ENCODE assay signal across 18 cellular contexts in genomic region chr10:125257521-125258105, GRCh38.
"Had no signal": no experiment of that assay in that cellular context is flagged by ENCODE, and none has a peak within 500 bp of the region (broad histone marks: within the 10 kb centered on the region; RNA-seq: fewer than 3 reads in every experiment).

No MANE protein-coding gene starts in this region.

- H3K36me3 Mint-ChIP-seq: naive B cell had no signal

- H3K27me3 ChIP-seq: body of pancreas, neutrophil had no signal

- H3K4me1 Mint-ChIP-seq: activated CD4-positive, alpha-beta T cell treated with anti-CD3 and anti-CD28 coated beads, Interleukin-2, amount 10 ng/mL, durations not matched to agents 24 days and 14 days had no signal

- DNase-seq: activated CD4-positive, alpha-beta T cell treated with anti-CD3 and anti-CD28 coated beads, Interleukin-2, amount 10 ng/mL, durations not matched to agents 24 days and 14 days; activated CD8-positive, alpha-beta T cell treated with anti-CD3 and anti-CD28 coated beads for 36 hours; activated naive CD4-positive, alpha-beta T cell treated with Interleukin-2 at 50 U/mL for 16 hours; activated T-cell treated with anti-CD3 and anti-CD28 coated beads, Interleukin-2, amount 50 U/mL, for 24 hours; body of pancreas; caudate nucleus; mesenchymal stem cell; mucosa of descending colon; naive B cell; posterior cingulate gyrus; retina; stimulated activated naive CD4-positive, alpha-beta T cell treated with Interleukin-2 at 50 U/mL for 16 hours; tibial artery had no signal

- H3K27ac Mint-ChIP-seq: activated CD4-positive, alpha-beta T cell treated with anti-CD3 and anti-CD28 coated beads, Interleukin-2, amount 10 ng/mL, durations not matched to agents 24 days and 14 days; activated CD8-positive, alpha-beta T cell treated with anti-CD3 and anti-CD28 coated beads for 36 hours; activated T-cell treated with anti-CD3 and anti-CD28 coated beads, Interleukin-2, amount 50 U/mL, for 24 hours; activated T-helper 2 cell treated with anti-CD3 and anti-CD28 coated beads, Interferon-gamma antibody, Interleukin-2, Interleukin-4, amounts not matched to agents 10 μg/mL and 5 μg/mL and 100 μg/mL, durations not matched to agents 14 hours and 24 hours and 36 hours; naive B cell; T-helper 1 cell treated with Interleukin-12 subunit alpha and Interleukin-12 subunit beta and Interleukin-4 antibody, amounts not matched to agents 30 μg/mL and 1 μg/mL, for 36 hours had no signal

- H3K4me1 ChIP-seq: body of pancreas, tibial artery had no signal

- H3K4me3 Mint-ChIP-seq: activated CD4-positive, alpha-beta T cell treated with anti-CD3 and anti-CD28 coated beads, Interleukin-2, amount 10 ng/mL, durations not matched to agents 24 days and 14 days; activated CD8-positive, alpha-beta T cell treated with anti-CD3 and anti-CD28 coated beads for 36 hours; activated T-cell treated with anti-CD3 and anti-CD28 coated beads, Interleukin-2, amount 50 U/mL, for 24 hours; naive B cell; T-helper 1 cell treated with Interleukin-12 subunit alpha and Interleukin-12 subunit beta and Interleukin-4 antibody, amounts not matched to agents 30 μg/mL and 1 μg/mL, for 36 hours had no signal

- H3K27ac ChIP-seq: body of pancreas, coronary artery, neutrophil, tibial artery had no signal

- H3K27me3 Mint-ChIP-seq: activated CD4-positive, alpha-beta T cell treated with anti-CD3 and anti-CD28 coated beads, Interleukin-2, amount 10 ng/mL, durations not matched to agents 24 days and 14 days had no signal

- H3K9me3 ChIP-seq: body of pancreas, mucosa of descending colon, neutrophil, tibial artery had no signal

- H3K4me3 ChIP-seq: body of pancreas, coronary artery, mucosa of descending colon, tibial artery had no signal

- H3K36me3 ChIP-seq: neutrophil, tibial artery had no signal

- ATAC-seq: activated CD8-positive, alpha-beta T cell treated with anti-CD3 and anti-CD28 coated beads for 36 hours; body of pancreas; esophagus mucosa; mucosa of descending colon had no signal
